In genomic region chr1:156437054-156437453, GRCh38 we compare ENCODE assay signal across 16 cellular contexts.
DNase-seq lines count a peak whose midpoint lies in the region; TF ChIP-seq lines count a peak whose summit lies in the region.
"Had no signal": no experiment of that assay in that cellular context is flagged by ENCODE, and none has a peak within 500 bp of the region (broad histone marks: within the 10 kb centered on the region; RNA-seq: fewer than 3 reads in every experiment).

No MANE protein-coding gene starts in this region.

- no peak for DNase-seq in activated naive CD8-positive, alpha-beta T cell treated with anti-CD3 and anti-CD28 coated beads for 36 hours
- DNase-seq in hepatocyte (ENCODE audit: low spot score) (no peak), superior temporal gyrus (ENCODE audit: extremely low spot score) (no peak), NCI-H1694 (lab: John Stamatoyannopoulos, UW) (no peak), vagina (ENCODE audit: extremely low spot score in 2 of 2) (no peak), Kasumi-1 (lab: John Stamatoyannopoulos, UW) (no peak)
- DNase-seq: COR-L47, EL, KG1, NCI-H187, Right ventricle myocardium superior, SK-N-SH had no signal

- peaks cover 15% of the 10 kb centered on the region for H3K4me1 ChIP-seq in hepatocyte (ENCODE audit: insufficient read depth)
- peaks cover 14% of the 10 kb centered on the region for H3K4me1 ChIP-seq in vagina

- H3K4me3 ChIP-seq in hepatocyte (no peak overlapping the region), vagina (no peak overlapping the region)
- H3K4me3 ChIP-seq: HAP-1 had no signal

- H3K36me3 ChIP-seq in hepatocyte (replicated peaks; ENCODE audit: insufficient read depth, low read depth) (no peaks in the 10 kb centered on the region), vagina (no peaks in the 10 kb centered on the region)
- H3K36me3 ChIP-seq: HAP-1 had no signal

- no peaks in the 10 kb centered on the region for H3K9me3 ChIP-seq in hepatocyte (ENCODE audit: low read depth)
- H3K9me3 ChIP-seq in vagina, result no peaks in the 10 kb centered on the region
- H3K9me3 ChIP-seq: HAP-1, SK-N-SH had no signal

- peaks cover 48% of the 10 kb centered on the region for H3K4me1 Mint-ChIP-seq in activated naive CD8-positive, alpha-beta T cell (ENCODE audit: low read depth)
- H3K4me1 Mint-ChIP-seq in activated naive CD8-positive, alpha-beta T cell treated with anti-CD3 and anti-CD28 coated beads for 36 hours, result peaks cover 63% of the 10 kb centered on the region

- H3K36me3 Mint-ChIP-seq in activated naive CD8-positive, alpha-beta T cell, result no peaks in the 10 kb centered on the region
- H3K36me3 Mint-ChIP-seq in activated naive CD8-positive, alpha-beta T cell treated with anti-CD3 and anti-CD28 coated beads for 36 hours, result peaks cover 8% of the 10 kb centered on the region

- H3K27me3 ChIP-seq in hepatocyte (peaks cover 98% of the 10 kb centered on the region), vagina (peaks cover 28% of the 10 kb centered on the region)

- H3K27ac Mint-ChIP-seq in activated naive CD8-positive, alpha-beta T cell, result no peak overlapping the region
- H3K27ac Mint-ChIP-seq in activated naive CD8-positive, alpha-beta T cell treated with anti-CD3 and anti-CD28 coated beads for 36 hours, result no peak overlapping the region

- no peak for TF ChIP-seq CTCF in hepatocyte (IDR thresholded peaks at IDR 0.05; ENCODE audit: poor library complexity)
- no peak for TF ChIP-seq CTCF in vagina (IDR thresholded peaks at IDR 0.05)

- H3K79me2 ChIP-seq in hepatocyte, result no peaks in the 10 kb centered on the region

- no peaks in the 10 kb centered on the region for H3K9me3 Mint-ChIP-seq in activated naive CD8-positive, alpha-beta T cell (ENCODE audit: low read depth)
- no peaks in the 10 kb centered on the region for H3K9me3 Mint-ChIP-seq in activated naive CD8-positive, alpha-beta T cell treated with anti-CD3 and anti-CD28 coated beads for 36 hours

- intact Hi-C loops in vagina (cut with DNase I), result loop anchor here (5.0 kb wide), 1 partner anchor 50 kb away; no protein-coding TSS in a partner anchor

- no peak for TF ChIP-seq POLR2A in vagina (IDR thresholded peaks at IDR 0.05)

- H3K4me2 ChIP-seq in hepatocyte, result peak overlapping the region; percentile 83

- H3K27me3 Mint-ChIP-seq in activated naive CD8-positive, alpha-beta T cell, result peaks cover 65% of the 10 kb centered on the region
- H3K27me3 Mint-ChIP-seq in activated naive CD8-positive, alpha-beta T cell treated with anti-CD3 and anti-CD28 coated beads for 36 hours, result peaks cover 92% of the 10 kb centered on the region

- no peaks in the 10 kb centered on the region for H3K9me2 ChIP-seq in hepatocyte (replicated peaks; ENCODE audit: insufficient read depth)
- H3K9me2 ChIP-seq: SK-N-SH had no signal

- H2AFZ ChIP-seq in hepatocyte, result no peak overlapping the region

- H3K4me3 Mint-ChIP-seq in activated naive CD8-positive, alpha-beta T cell, result peak overlapping the region; percentile 11
- no peak overlapping the region for H3K4me3 Mint-ChIP-seq in activated naive CD8-positive, alpha-beta T cell treated with anti-CD3 and anti-CD28 coated beads for 36 hours

- H4K20me1 ChIP-seq in hepatocyte (ENCODE audit: insufficient read depth, poor library complexity, severe bottlenecking), result no peaks in the 10 kb centered on the region

- WGBS in hepatocyte (ENCODE audit: low lambda C conversion rate, missing lambda C conversion rate), result 14% methylated on average over 7 of the region's 10 CpGs

- H3K27ac ChIP-seq in angular gyrus (ENCODE audit: low read depth, low read length), result peak overlapping the region; percentile 88
- no peak overlapping the region for H3K27ac ChIP-seq in hepatocyte
- H3K27ac ChIP-seq in vagina, result no peak overlapping the region
- H3K27ac ChIP-seq: C4-2B had no signal
